Comparison of ENCODE assay signal across 18 cellular contexts in the genomic region with DNA sequence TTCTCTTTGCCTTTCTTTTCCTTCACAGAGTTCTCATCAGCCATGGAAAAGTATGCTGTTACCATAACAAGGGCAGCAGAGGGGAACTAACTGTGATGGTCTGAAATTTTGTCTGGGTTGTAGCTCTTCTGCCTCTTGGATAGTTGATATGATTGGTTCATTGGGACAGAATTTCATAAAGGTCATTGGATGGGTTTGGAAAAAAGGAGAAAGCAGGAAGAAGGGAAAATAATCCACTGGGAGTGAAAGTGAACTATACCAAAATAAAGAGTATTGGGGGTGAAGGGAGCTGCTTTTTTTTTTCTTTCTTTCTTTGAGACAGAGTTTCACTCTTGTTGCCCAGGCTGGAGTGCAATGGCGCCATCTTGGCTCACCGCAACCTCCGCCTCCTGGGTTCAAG. TPM values are rescaled to one million over a fixed set of nuclear protein-coding genes. Genes with fewer than 3 reads are reported as not detected.
DNase-seq lines count a peak whose midpoint lies in the region; ATAC-seq and TF ChIP-seq lines count a peak whose summit lies in the region.
"Had no signal": no experiment of that assay in that cellular context is flagged by ENCODE, and none has a peak within 500 bp of the region (broad histone marks: within the 10 kb centered on the region; RNA-seq: fewer than 3 reads in every experiment).

No MANE protein-coding gene starts in this region.

- no peak for ATAC-seq in stimulated activated naive CD8-positive, alpha-beta T cell treated with anti-CD3 and anti-CD28 coated beads, Interleukin-15, Interleukin-2, amounts not matched to agents 100 U/mL and 50 U/mL, for 24 hours
- no peak for ATAC-seq in aorta (ENCODE audit: low FRiP score)
- ATAC-seq: Panc1, Right ventricle myocardium inferior had no signal

- H3K9me3 ChIP-seq in neural progenitor cell (ENCODE audit: low read depth) (no peaks in the 10 kb centered on the region), aorta (ENCODE audit: control insufficient read depth, low read length) (no peaks in the 10 kb centered on the region)

- DNase-seq in stimulated activated naive CD8-positive, alpha-beta T cell treated with anti-CD3 and anti-CD28 coated beads, Interleukin-15, Interleukin-2, amounts not matched to agents 100 U/mL and 50 U/mL, for 24 hours = no peak
- DNase-seq in chondrocyte (ENCODE audit: low spot score) = no peak
- DNase-seq in neural progenitor cell (ENCODE audit: low spot score) = no peak
- DNase-seq in type B pancreatic cell (ENCODE audit: extremely low spot score, unreplicated experiment) = no peak
- DNase-seq in aorta = no peak
- DNase-seq in dermis blood vessel endothelial cell = no peak
- no peak for DNase-seq in medulla oblongata (ENCODE audit: extremely low spot score)
- DNase-seq: DMS 273 treated with DMSO at 0.1 percent for 48 hours, HCEC 1CT, Karpas-422, NCI-H1417 treated with DMSO at 0.1 percent for 48 hours, NCI-H2029, NCI-H510A treated with DMSO at 0.1 percent for 48 hours had no signal

- H3K27ac ChIP-seq in neural progenitor cell (peak overlapping the region; percentile 40), aorta (ENCODE audit: low read depth in 1 of 2, low read length in 2 of 2) (no peak overlapping the region)

- H3K27me3 ChIP-seq in neural progenitor cell (no peaks in the 10 kb centered on the region), aorta (ENCODE audit: control insufficient read depth in 1 of 2, insufficient read depth in 2 of 2, low read length in 1 of 2) (no peaks in the 10 kb centered on the region)

- intact Hi-C loops in aorta (cut with DNase I) = no loop called here

- H3K36me3 Mint-ChIP-seq in stimulated activated naive CD8-positive, alpha-beta T cell treated with anti-CD3 and anti-CD28 coated beads, Interleukin-15, Interleukin-2, amounts not matched to agents 100 ng/mL and 50 ng/mL, for 24 hours (ENCODE audit: low read depth) = peaks cover 45% of the 10 kb centered on the region
- peaks cover 5% of the 10 kb centered on the region for H3K36me3 Mint-ChIP-seq in chondrocyte (ENCODE audit: low read depth)
- H3K36me3 Mint-ChIP-seq in neural progenitor cell = peaks cover 61% of the 10 kb centered on the region
- H3K36me3 Mint-ChIP-seq in type B pancreatic cell = peaks cover 41% of the 10 kb centered on the region

- TF ChIP-seq CTCF in chondrocyte (IDR thresholded peaks at IDR 0.05) (no peak), neural progenitor cell (IDR thresholded peaks at IDR 0.05) (no peak), type B pancreatic cell (conservative IDR thresholded peaks at IDR 0.05) (no peak)

- H3K79me2 ChIP-seq in neural progenitor cell (ENCODE audit: low read depth) = peaks cover 98% of the 10 kb centered on the region

- H3K9me3 Mint-ChIP-seq in stimulated activated naive CD8-positive, alpha-beta T cell treated with anti-CD3 and anti-CD28 coated beads, Interleukin-15, Interleukin-2, amounts not matched to agents 100 ng/mL and 50 ng/mL, for 24 hours = no peaks in the 10 kb centered on the region
- no peaks in the 10 kb centered on the region for H3K9me3 Mint-ChIP-seq in chondrocyte (ENCODE audit: low read depth)
- peaks cover 13% of the 10 kb centered on the region for H3K9me3 Mint-ChIP-seq in neural progenitor cell
- no peaks in the 10 kb centered on the region for H3K9me3 Mint-ChIP-seq in type B pancreatic cell

- H3K4me1 Mint-ChIP-seq in stimulated activated naive CD8-positive, alpha-beta T cell treated with anti-CD3 and anti-CD28 coated beads, Interleukin-15, Interleukin-2, amounts not matched to agents 100 ng/mL and 50 ng/mL, for 24 hours (ENCODE audit: low read depth) = peaks cover 67% of the 10 kb centered on the region
- peaks cover 65% of the 10 kb centered on the region for H3K4me1 Mint-ChIP-seq in chondrocyte (ENCODE audit: low read depth)
- H3K4me1 Mint-ChIP-seq in neural progenitor cell = peaks cover 41% of the 10 kb centered on the region
- peaks cover 50% of the 10 kb centered on the region for H3K4me1 Mint-ChIP-seq in type B pancreatic cell (ENCODE audit: unreplicated experiment)

- H3K36me3 ChIP-seq in neural progenitor cell = peaks cover 6% of the 10 kb centered on the region
- no peaks in the 10 kb centered on the region for H3K36me3 ChIP-seq in aorta (ENCODE audit: control insufficient read depth in 1 of 2, insufficient read depth in 2 of 2, low read length in 1 of 2)

- no peak overlapping the region for H3K4me2 ChIP-seq in neural progenitor cell

- peaks cover 82% of the 10 kb centered on the region for H4K20me1 ChIP-seq in neural progenitor cell (ENCODE audit: low read depth)

- H3K4me3 ChIP-seq in neural progenitor cell (no peak overlapping the region), aorta (ENCODE audit: low read length in 2 of 2) (no peak overlapping the region)

- no peak overlapping the region for H2AFZ ChIP-seq in neural progenitor cell (replicated peaks)

- H3K27ac Mint-ChIP-seq in stimulated activated naive CD8-positive, alpha-beta T cell treated with anti-CD3 and anti-CD28 coated beads, Interleukin-15, Interleukin-2, amounts not matched to agents 100 ng/mL and 50 ng/mL, for 24 hours = peak overlapping the region; percentile 54
- H3K27ac Mint-ChIP-seq in chondrocyte (ENCODE audit: unreplicated experiment) = peak overlapping the region; percentile 18
- no peak overlapping the region for H3K27ac Mint-ChIP-seq in neural progenitor cell
- H3K27ac Mint-ChIP-seq in type B pancreatic cell = peak overlapping the region; percentile 7

- no peak overlapping the region for H3K9ac ChIP-seq in neural progenitor cell

- peaks cover 13% of the 10 kb centered on the region for H3F3A ChIP-seq in neural progenitor cell (ENCODE audit: low read depth)

- H3K27me3 Mint-ChIP-seq in stimulated activated naive CD8-positive, alpha-beta T cell treated with anti-CD3 and anti-CD28 coated beads, Interleukin-15, Interleukin-2, amounts not matched to agents 100 ng/mL and 50 ng/mL, for 24 hours = no peaks in the 10 kb centered on the region
- H3K27me3 Mint-ChIP-seq in chondrocyte (ENCODE audit: low read depth) (no peaks in the 10 kb centered on the region), neural progenitor cell (ENCODE audit: insufficient read depth, low read depth) (peaks cover 7% of the 10 kb centered on the region), type B pancreatic cell (no peaks in the 10 kb centered on the region)

- H3K4me3 Mint-ChIP-seq in stimulated activated naive CD8-positive, alpha-beta T cell treated with anti-CD3 and anti-CD28 coated beads, Interleukin-15, Interleukin-2, amounts not matched to agents 100 ng/mL and 50 ng/mL, for 24 hours = no peak overlapping the region
- H3K4me3 Mint-ChIP-seq in chondrocyte (ENCODE audit: unreplicated experiment) (no peak overlapping the region), neural progenitor cell (no peak overlapping the region), type B pancreatic cell (peak overlapping the region; percentile 8)

- WGBS in aorta, 2 donors = 93 to 98% methylated on average over 3 of the region's 3 CpGs

- H3K4me1 ChIP-seq in neural progenitor cell = peaks cover 10% of the 10 kb centered on the region
- peaks cover 0 to 2% of the 10 kb centered on the region in 2 donors for H3K4me1 ChIP-seq in aorta (ENCODE audit: control insufficient read depth in 1 of 2, insufficient read depth in 2 of 2, low read length in 2 of 2)

RNA-seq across cellular contexts. Expression of a gene that starts 5.8 kb away (rescaled TPM):
- total RNA-seq in chondrocyte (39.6 to 52.9 TPM (median 41.0 TPM) in 3 replicates), neural progenitor cell (ENCODE audit: low replicate concordance) (110 and 122 TPM in 2 replicates), type B pancreatic cell (ENCODE audit: low replicate concordance) (80.4 and 100 TPM in 2 replicates), aorta (10 to 100 TPM; 50.4 to 60.5 TPM), dermis blood vessel endothelial cell (28.2 and 49.7 TPM in 2 replicates)
- polyA plus RNA-seq in aorta = 10 to 100 TPM; 27.6 to 39.2 TPM

RNA-seq across cellular contexts. Expression of a gene that starts 27.3 kb away (rescaled TPM):
- total RNA-seq in chondrocyte (8.8 to 10.8 TPM (median 9.5 TPM) in 3 replicates), neural progenitor cell (ENCODE audit: low replicate concordance) (19.0 and 44.9 TPM in 2 replicates), type B pancreatic cell (ENCODE audit: low replicate concordance) (6.1 and 17.6 TPM in 2 replicates), aorta (1 to 10 TPM; 1.9 to 5.6 TPM), dermis blood vessel endothelial cell (9.0 and 15.0 TPM in 2 replicates)
- 1 to 10 TPM; 3.8 to 4.0 TPM for polyA plus RNA-seq in aorta

RNA-seq across cellular contexts. Expression of a gene that starts 31.7 kb away (rescaled TPM):
- total RNA-seq in chondrocyte = 0.49 TPM in 1 of 3 replicates, not detected in the others
- total RNA-seq in neural progenitor cell (ENCODE audit: low replicate concordance) = not detected in 2 replicates
- not detected in 2 replicates for total RNA-seq in type B pancreatic cell (ENCODE audit: low replicate concordance)
- not detected for total RNA-seq in aorta
- under 1 TPM in 1 of 2 donors, not detected in 1; 0.13 TPM for polyA plus RNA-seq in aorta
- total RNA-seq in dermis blood vessel endothelial cell = not detected in 2 replicates
- total RNA-seq: A673, Daoy, Right ventricle myocardium inferior had no signal
